9 cellular contexts compared by ENCODE assay signal in genomic region chr1:198726455-198726854, GRCh38.
A peak's percentile ranks its signal among the peaks of the same experiment; 100 is the strongest.
DNase-seq lines count a peak whose midpoint lies in the region; ATAC-seq lines count a peak whose summit lies in the region.
"Had no signal": no experiment of that assay in that cellular context is flagged by ENCODE, and none has a peak within 500 bp of the region (broad histone marks: within the 10 kb centered on the region; RNA-seq: fewer than 3 reads in every experiment).

No MANE protein-coding gene starts in this region.

- H3K27ac ChIP-seq in GM23248, result 0 out of 2 replicates have a peak overlapping the region, but pooled peaks have one; percentile 0

- no peak overlapping the region for H3K9ac ChIP-seq in GM23248

- no peak for ATAC-seq in Right ventricle myocardium superior (ENCODE audit: poor library complexity)
- ATAC-seq: mucosa of descending colon had no signal

- no peak overlapping the region for H2AFZ ChIP-seq in GM23248

- no peak overlapping the region for H3K4me2 ChIP-seq in GM23248 (ENCODE audit: unreplicated experiment)

- H3K9me2 ChIP-seq in GM23248 (ENCODE audit: insufficient read depth), result no peaks in the 10 kb centered on the region

- peaks cover 14% of the 10 kb centered on the region for H3K4me1 ChIP-seq in GM23248 (ENCODE audit: insufficient read depth)

- DNase-seq in AG20443 (ENCODE audit: low spot score) (peak; percentile 24), GM23248 (peak; percentile 60), amniotic epithelial cell (ENCODE audit: low read depth) (peak; percentile 10), kidney tubule cell (ENCODE audit: low spot score) (peak; percentile 22), HUDEP-2 (lab: John Stamatoyannopoulos, UW; ENCODE audit: unreplicated experiment in 76 of 76) (no peak), NCI-H774 (lab: John Stamatoyannopoulos, UW) (no peak), anterior cingulate cortex (lab: John Stamatoyannopoulos, UW) (no peak), Right ventricle myocardium superior (no peak)
- DNase-seq: mucosa of descending colon had no signal

- no peaks in the 10 kb centered on the region for H3K9me3 ChIP-seq in GM23248 (ENCODE audit: low read depth)
- H3K9me3 ChIP-seq: mucosa of descending colon had no signal

- H3F3A ChIP-seq in GM23248 (ENCODE audit: insufficient read depth), result 0 out of 2 replicates have a peak, but pooled peaks cover 6% of the 10 kb centered on the region

- intact Hi-C loops in Right ventricle myocardium superior (cut with DNase I), result no loop called here

- no peaks in the 10 kb centered on the region for H3K36me3 ChIP-seq in GM23248 (ENCODE audit: low read depth)

- in situ Hi-C loops in GM23248 (cut with MboI), result no loop called here

- no peaks in the 10 kb centered on the region for H3K27me3 ChIP-seq in GM23248 (replicated peaks; ENCODE audit: insufficient read depth)

- H3K79me2 ChIP-seq in GM23248 (ENCODE audit: insufficient read depth), result no peaks in the 10 kb centered on the region

- no peaks in the 10 kb centered on the region for H4K20me1 ChIP-seq in GM23248 (ENCODE audit: insufficient read depth)

- H3K4me3 ChIP-seq in GM23248, result no peak overlapping the region
- H3K4me3 ChIP-seq: mucosa of descending colon had no signal

Comparison
In these comparisons a context has a peak if more than half of its experiments do, and no peak if none do; other contexts are left out.
1. DNase-seq: peak in AG20443 (single experiment), GM23248 (single experiment), amniotic epithelial cell (single experiment) and kidney tubule cell (single experiment); none in HUDEP-2 (0 of 76), NCI-H774 (single experiment), anterior cingulate cortex (0 of 58) and Right ventricle myocardium superior (single experiment).